22 cellular contexts compared by ENCODE assay signal in genomic region chr6:169983651-169984050, GRCh38.
A peak's percentile ranks its signal among the peaks of the same experiment; 100 is the strongest.
DNase-seq lines count a peak whose midpoint lies in the region; ATAC-seq, FAIRE-seq and TF ChIP-seq lines count a peak whose summit lies in the region.
"Had no signal": no experiment of that assay in that cellular context is flagged by ENCODE, and none has a peak within 500 bp of the region (broad histone marks: within the 10 kb centered on the region; RNA-seq: fewer than 3 reads in every experiment).

No MANE protein-coding gene starts in this region.

- H3K27ac Mint-ChIP-seq in CD14-positive monocyte: no peak overlapping the region
- H3K27ac Mint-ChIP-seq in activated naive CD4-positive, alpha-beta T cell treated with anti-CD3 and anti-CD28 coated beads for 36 hours: no peak overlapping the region
- H3K27ac Mint-ChIP-seq: CD8-positive, alpha-beta T cell; GM23338 had no signal

- no peak overlapping the region for H3K9ac ChIP-seq in BLaER1
- no peak overlapping the region for H3K9ac ChIP-seq in kidney (ENCODE audit: low read length in 2 of 2)

- H3K36me3 Mint-ChIP-seq in CD14-positive monocyte: no peaks in the 10 kb centered on the region
- H3K36me3 Mint-ChIP-seq in activated naive CD4-positive, alpha-beta T cell treated with anti-CD3 and anti-CD28 coated beads for 36 hours (ENCODE audit: low read depth): no peaks in the 10 kb centered on the region
- H3K36me3 Mint-ChIP-seq: CD8-positive, alpha-beta T cell had no signal

- H3K4me1 ChIP-seq in BLaER1: peaks cover 25% of the 10 kb centered on the region
- no peaks in the 10 kb centered on the region for H3K4me1 ChIP-seq in kidney (ENCODE audit: control insufficient read depth in 1 of 2, insufficient read depth in 1 of 2, low read depth in 1 of 2, low read length in 2 of 2)
- H3K4me1 ChIP-seq: A549 had no signal

- H3K4me3 Mint-ChIP-seq in CD14-positive monocyte: no peak overlapping the region
- H3K4me3 Mint-ChIP-seq in activated naive CD4-positive, alpha-beta T cell treated with anti-CD3 and anti-CD28 coated beads for 36 hours: no peak overlapping the region
- H3K4me3 Mint-ChIP-seq: CD8-positive, alpha-beta T cell; GM23338 had no signal

- H3K9me3 ChIP-seq in BLaER1 (no peaks in the 10 kb centered on the region), kidney (ENCODE audit: control insufficient read depth in 1 of 2, low read length in 2 of 2) (no peaks in the 10 kb centered on the region)
- H3K9me3 ChIP-seq: A549 had no signal

- TF ChIP-seq CTCF in CD14-positive monocyte (IDR thresholded peaks at IDR 0.05) (no peak), kidney (IDR thresholded peaks at IDR 0.05; ENCODE audit: borderline replicate concordance, extremely low read depth, insufficient read depth) (no peak)

- no peak for ATAC-seq in GM21390 (IDR thresholded peaks at IDR 0.05; ENCODE audit: unreplicated experiment)
- no peak for ATAC-seq in GM19455 (IDR thresholded peaks at IDR 0.05; ENCODE audit: unreplicated experiment)
- ATAC-seq: A549; CD8-positive, alpha-beta T cell; GM23338 had no signal

- no peaks in the 10 kb centered on the region for H4K20me1 ChIP-seq in BLaER1

- peaks cover 2% of the 10 kb centered on the region for H3K4me1 Mint-ChIP-seq in CD14-positive monocyte
- no peaks in the 10 kb centered on the region for H3K4me1 Mint-ChIP-seq in activated naive CD4-positive, alpha-beta T cell treated with anti-CD3 and anti-CD28 coated beads for 36 hours (ENCODE audit: low read depth)

- intact Hi-C loops in CD14-positive monocyte (cut with micrococcal nuclease): no loop called here
- intact Hi-C loops in kidney (cut with DNase I): no loop called here
- intact Hi-C loops in posterior vena cava (cut with DNase I): no loop called here
- intact Hi-C loops in activated naive CD4-positive, alpha-beta T cell treated with anti-CD3 and anti-CD28 coated beads for 36 hours (cut with micrococcal nuclease): no loop called here

- H3K27ac ChIP-seq in BLaER1: no peak overlapping the region
- H3K27ac ChIP-seq in kidney (ENCODE audit: low read depth in 2 of 2, low read length in 2 of 2): no peak overlapping the region
- H3K27ac ChIP-seq: A549 had no signal

- no peak for FAIRE-seq in kidney (lab: Jason Lieb, UNC)
- FAIRE-seq: A549, G401.6, GM12891, GM19239, H54, HTR-8/SVneo, K562 had no signal

- peak overlapping the region; percentile 2; the same call in 1 of the 2 replicates for H3K4me2 ChIP-seq in BLaER1
- H3K4me2 ChIP-seq: A549, GM23338 had no signal

- H3K36me3 ChIP-seq in BLaER1: no peaks in the 10 kb centered on the region
- no peaks in the 10 kb centered on the region for H3K36me3 ChIP-seq in kidney (ENCODE audit: control insufficient read depth in 1 of 2, insufficient read depth in 2 of 2, low read length in 2 of 2)

- H3K27me3 Mint-ChIP-seq in CD14-positive monocyte (ENCODE audit: low read depth in 3 of 3): peaks cover 0 to 4% (median 2%) of the 10 kb centered on the region in 3 donors
- no peaks in the 10 kb centered on the region for H3K27me3 Mint-ChIP-seq in activated naive CD4-positive, alpha-beta T cell treated with anti-CD3 and anti-CD28 coated beads for 36 hours (ENCODE audit: low read depth)

- no peaks in the 10 kb centered on the region for H3K27me3 ChIP-seq in BLaER1

- peak; percentile 30 for DNase-seq in CD14-positive monocyte (ENCODE audit: low spot score)
- peak; percentile 29 for DNase-seq in kidney
- peak; percentile 25 for DNase-seq in posterior vena cava (ENCODE audit: low spot score)
- DNase-seq in activated naive CD4-positive, alpha-beta T cell treated with anti-CD3 and anti-CD28 coated beads for 36 hours: no peak
- no peak for DNase-seq in D341Med (ENCODE audit: low spot score)
- DNase-seq: AML-193; Calu3; CD8-positive, alpha-beta T cell; DMS 273 treated with DMSO at 0.1 percent for 48 hours; HCEC 1CT; IMR-90 had no signal

- H3K9me3 Mint-ChIP-seq in CD14-positive monocyte: no peaks in the 10 kb centered on the region
- no peaks in the 10 kb centered on the region for H3K9me3 Mint-ChIP-seq in activated naive CD4-positive, alpha-beta T cell treated with anti-CD3 and anti-CD28 coated beads for 36 hours
- H3K9me3 Mint-ChIP-seq: CD8-positive, alpha-beta T cell had no signal

- CTCF ChIA-PET in activated naive CD4-positive, alpha-beta T cell treated with anti-CD3 and anti-CD28 coated beads for 36 hours (lab: Charles Lee): interaction anchor here (0.7 kb wide), 1 partner anchor 11 kb away, joined by 3 read pairs; no protein-coding TSS in a partner anchor

- no peak overlapping the region for H3K4me3 ChIP-seq in BLaER1
- no peak overlapping the region for H3K4me3 ChIP-seq in kidney (ENCODE audit: low read length in 2 of 2)
- H3K4me3 ChIP-seq: A549, GM23338, K562 had no signal

Comparison
In these comparisons a context has a peak if more than half of its experiments do, and no peak if none do; other contexts are left out.
1. DNase-seq: peak in CD14-positive monocyte (single experiment), kidney (single experiment) and posterior vena cava (single experiment); none in activated naive CD4-positive, alpha-beta T cell treated with anti-CD3 and anti-CD28 coated beads for 36 hours (single experiment) and D341Med (single experiment).